ENCODE assay signal across 27 cellular contexts in genomic region chr22:46809153-46809885, GRCh38.
"Had no signal": no experiment of that assay in that cellular context is flagged by ENCODE, and none has a peak within 500 bp of the region (broad histone marks: within the 10 kb centered on the region; RNA-seq: fewer than 3 reads in every experiment).

No MANE protein-coding gene starts in this region.

- H3K4me3 Mint-ChIP-seq: activated CD8-positive, alpha-beta memory T cell treated with anti-CD3 and anti-CD28 coated beads, Interleukin-2, amount 10 ng/mL, durations not matched to agents 7 days and 5 days; activated naive CD4-positive, alpha-beta T cell treated with anti-CD3 and anti-CD28 coated beads, Interleukin-2, amount 50 U/mL, for 24 hours; activated T-cell treated with anti-CD3 and anti-CD28 coated beads, Interleukin-2, amount 50 U/mL, for 24 hours; activated T-helper 1 cell treated with anti-CD3 and anti-CD28 coated beads, Interleukin-12 subunit alpha, Interleukin-12 subunit beta, Interleukin-2, Interleukin-4 antibody, amounts not matched to agents 30 ng/mL and 10 ng/mL and 1 ng/mL, durations not matched to agents 14 hours and 24 hours and 36 hours; brain had no signal

- H3K4me1 ChIP-seq: SJCRH30 had no signal

- H3K27me3 ChIP-seq: ascending aorta, MG63, SJCRH30 had no signal

- H3K27ac ChIP-seq: ascending aorta, SJCRH30 had no signal

- H3K9me3 ChIP-seq: ascending aorta, MG63, SJCRH30, SK-N-SH had no signal

- H3K9me3 Mint-ChIP-seq: activated naive CD4-positive, alpha-beta T cell treated with anti-CD3 and anti-CD28 coated beads, Interleukin-2, amount 50 U/mL, for 24 hours; activated T-cell treated with anti-CD3 and anti-CD28 coated beads, Interleukin-2, amount 50 U/mL, for 24 hours; activated T-helper 1 cell treated with anti-CD3 and anti-CD28 coated beads, Interleukin-12 subunit alpha, Interleukin-12 subunit beta, Interleukin-2, Interleukin-4 antibody, amounts not matched to agents 30 ng/mL and 10 ng/mL and 1 ng/mL, durations not matched to agents 14 hours and 24 hours and 36 hours had no signal

- ATAC-seq: activated CD4-positive, CD25-positive, alpha-beta regulatory T cell treated with anti-CD3 and anti-CD28 coated beads, Interleukin-2, amount 50 U/mL, for 24 hours; activated CD8-positive, alpha-beta memory T cell treated with anti-CD3 and anti-CD28 coated beads, Interleukin-2, amount 10 ng/mL, durations not matched to agents 7 days and 5 days; Right ventricle myocardium inferior had no signal

- H3K4me3 ChIP-seq: ascending aorta, MG63, SJCRH30 had no signal

- H3K27me3 Mint-ChIP-seq: activated CD8-positive, alpha-beta memory T cell treated with anti-CD3 and anti-CD28 coated beads, Interleukin-2, amount 10 ng/mL, durations not matched to agents 7 days and 5 days; activated naive CD4-positive, alpha-beta T cell treated with anti-CD3 and anti-CD28 coated beads, Interleukin-2, amount 50 U/mL, for 24 hours; activated T-cell treated with anti-CD3 and anti-CD28 coated beads, Interleukin-2, amount 50 U/mL, for 24 hours had no signal

- H3K36me3 ChIP-seq: MG63 had no signal

- DNase-seq: activated CD4-positive, alpha-beta T cell treated with anti-CD3 and anti-CD28 coated beads for 4 hours; activated CD4-positive, alpha-beta T cell treated with anti-CD3 and anti-CD28 coated beads, Interleukin-2, amount 50 U/mL, for 48 hours; activated CD8-positive, alpha-beta memory T cell treated with anti-CD3 and anti-CD28 coated beads, Interleukin-2, amount 10 ng/mL, durations not matched to agents 7 days and 5 days; activated effector memory CD4-positive, alpha-beta T cell treated with Interleukin-2 at 50 U/mL for 16 hours; activated naive CD4-positive, alpha-beta T cell; activated T-cell treated with anti-CD3 and anti-CD28 coated beads, Interleukin-2, amount 50 U/mL, for 24 hours; MG63; MV-4-11; NCI-H1092 treated with DMSO at 0.1 percent for 48 hours; NCI-H1417 treated with DMSO at 0.1 percent for 48 hours; NCI-H1694; NCI-H2029; NCI-H2107; NCI-H2171 treated with DMSO at 0.1 percent for 48 hours; NCI-H226; NCI-H510A; NCI-H526 treated with DMSO at 0.1 percent for 48 hours; NCI-H82; SJCRH30; SK-N-SH; T-helper 1 cell had no signal

- H3K27ac Mint-ChIP-seq: activated CD8-positive, alpha-beta memory T cell treated with anti-CD3 and anti-CD28 coated beads, Interleukin-2, amount 10 ng/mL, durations not matched to agents 7 days and 5 days; activated naive CD4-positive, alpha-beta T cell treated with anti-CD3 and anti-CD28 coated beads, Interleukin-2, amount 50 U/mL, for 24 hours; activated T-cell treated with anti-CD3 and anti-CD28 coated beads, Interleukin-2, amount 50 U/mL, for 24 hours; activated T-helper 1 cell treated with anti-CD3 and anti-CD28 coated beads, Interleukin-12 subunit alpha, Interleukin-12 subunit beta, Interleukin-2, Interleukin-4 antibody, amounts not matched to agents 30 ng/mL and 10 ng/mL and 1 ng/mL, durations not matched to agents 14 hours and 24 hours and 36 hours; brain had no signal

- H3K9ac ChIP-seq: SK-N-SH had no signal
